In the genomic region with DNA sequence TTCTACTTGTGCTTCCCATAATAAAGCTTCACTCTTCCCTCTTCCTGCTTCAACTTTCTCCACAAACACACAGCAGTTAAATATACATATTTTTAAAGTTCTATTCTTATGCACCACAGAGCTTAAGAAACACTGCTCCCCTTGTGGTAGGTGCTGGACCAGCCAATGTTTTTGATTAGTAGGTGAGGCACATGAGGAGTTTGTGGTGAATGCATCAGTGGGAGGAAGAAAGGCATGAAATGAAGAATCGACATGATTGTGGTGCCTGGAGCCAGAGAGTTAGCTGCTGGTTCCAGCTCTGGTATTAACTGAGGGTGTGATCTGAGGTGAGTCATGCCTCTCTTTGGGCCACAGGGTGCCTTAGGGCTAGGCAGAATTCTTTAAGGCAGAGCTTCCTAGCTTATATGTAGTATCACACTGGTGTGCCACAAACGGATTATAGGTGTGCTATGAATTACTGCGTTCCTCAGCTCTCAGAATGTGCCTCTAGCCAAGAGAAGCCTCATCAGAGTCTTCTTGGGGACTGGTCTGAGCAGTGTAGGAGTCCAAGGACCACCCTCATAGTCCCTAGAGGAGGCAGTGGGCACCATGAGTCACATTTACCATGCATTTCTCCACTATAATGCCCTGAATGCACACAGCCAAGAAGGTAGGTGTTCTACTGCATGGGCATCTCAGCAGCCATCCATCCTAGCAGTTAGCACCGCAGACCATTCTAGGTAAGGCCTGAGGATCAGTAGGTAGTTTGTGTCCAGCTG, we compare ENCODE assay signal across 1 cellular context.
TF ChIP-seq lines count a peak whose summit lies in the region.

No MANE protein-coding gene starts in this region.

TF ChIP-seq in SK-N-SH, 30 proteins besides CTCF, POLR2A, EP300 and RAD21 (continued from another document):
- no peak for TF ChIP-seq YY1 (IDR thresholded peaks at IDR 0.05; ENCODE audit: low read depth)
TF ChIP-seq in SK-N-SH: peak in this region for 0.
